In the genomic region with DNA sequence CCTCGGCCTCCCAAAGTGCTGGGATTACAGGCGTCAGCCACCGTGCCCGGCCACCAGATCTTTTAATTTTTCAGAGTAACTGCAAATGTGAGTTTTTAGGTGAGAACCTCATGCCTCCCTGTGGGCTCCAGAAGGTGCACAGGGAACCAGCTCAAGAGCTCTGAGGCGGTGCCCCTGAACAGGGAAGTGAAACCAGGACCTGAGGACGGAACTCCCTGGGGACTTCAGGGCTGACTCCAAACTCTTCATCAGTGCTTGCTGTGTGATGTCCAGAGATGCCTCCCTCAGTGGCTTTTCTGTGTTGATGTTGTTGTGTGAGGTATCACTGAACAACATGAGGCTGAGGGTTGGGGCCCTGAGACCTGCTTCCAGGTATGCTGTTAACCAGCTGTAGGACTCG, we compare ENCODE assay signal across 16 cellular contexts. TPM values are rescaled to one million over a fixed set of nuclear protein-coding genes. Genes with fewer than 3 reads are reported as not detected.
DNase-seq lines count a peak whose midpoint lies in the region; ATAC-seq and TF ChIP-seq lines count a peak whose summit lies in the region.
"Had no signal": no experiment of that assay in that cellular context is flagged by ENCODE, and none has a peak within 500 bp of the region (broad histone marks: within the 10 kb centered on the region; RNA-seq: fewer than 3 reads in every experiment).

No MANE protein-coding gene starts in this region.

- RAD21 ChIA-PET in HCT116 (lab: Charles Lee; ENCODE audit: low non-redundant PET in 1 of 2, low total read pairs in 2 of 2, uncharacterized antibody in 2 of 2, unreplicated experiment in 2 of 2), result no interaction called here

- H3K27ac ChIP-seq in HCT116 (ENCODE audit: low read depth, low read length) (no peak overlapping the region), right atrium auricular region (no peak overlapping the region)
- H3K27ac ChIP-seq: colonic mucosa, foreskin keratinocyte, neural progenitor cell had no signal

- DNase-seq in HCT116 (ENCODE audit: low read depth, low spot score) (no peak), NAMALWA (ENCODE audit: low spot score) (peak; percentile 84), pons (ENCODE audit: low spot score) (peak; percentile 17), right atrium auricular region (ENCODE audit: low spot score) (no peak), OCI-M2 (lab: John Stamatoyannopoulos, UW; ENCODE audit: unreplicated experiment) (no peak), AML-193 (lab: John Stamatoyannopoulos, UW) (no peak)
- DNase-seq: activated CD4-positive, alpha-beta memory T cell treated with anti-CD3 and anti-CD28 coated beads for 36 hours; colonic mucosa; foreskin keratinocyte; KBM-7; NCI-H345 had no signal

- H3K9me2 ChIP-seq in HCT116 (ENCODE audit: insufficient read depth), result no peaks in the 10 kb centered on the region

- BruUV-seq in HCT116 (replicated peaks; lab: Mats Ljungman, UMichigan), result no TSS peak

- intact Hi-C loops in HCT116 (cut with micrococcal nuclease), result no loop called here

- TF ChIP-seq POLR2A in HCT116 (IDR thresholded peaks at IDR 0.05; ENCODE audit: borderline replicate concordance, extremely low read depth, insufficient read depth, insufficient read length), result no peak

- H3K4me2 ChIP-seq in HCT116 (ENCODE audit: low read length), result no peak overlapping the region
- H3K4me2 ChIP-seq: neural progenitor cell, smooth muscle cell had no signal

- H3K36me3 ChIP-seq in HCT116 (ENCODE audit: control insufficient read depth in 1 of 2, insufficient read depth in 2 of 2, low read length in 2 of 2) (no peaks in the 10 kb centered on the region), right atrium auricular region (no peaks in the 10 kb centered on the region)
- H3K36me3 ChIP-seq: colonic mucosa, neural progenitor cell had no signal

- no peak for TF ChIP-seq RAD21 in HCT116 (IDR thresholded peaks at IDR 0.05; ENCODE audit: low read depth)

- H3K4me3 ChIP-seq in HCT116 (replicated peaks in 1 of 2; ENCODE audit: low read depth in 1 of 2, low read length in 2 of 2), result no peak overlapping the region
- H3K4me3 ChIP-seq in right atrium auricular region, result no peak overlapping the region
- H3K4me3 ChIP-seq: colonic mucosa, neural progenitor cell, smooth muscle cell had no signal

- no peaks in the 10 kb centered on the region for H3K4me1 ChIP-seq in HCT116 (ENCODE audit: control insufficient read depth in 1 of 2, insufficient read depth in 2 of 2, low read length in 2 of 2)
- H3K4me1 ChIP-seq in right atrium auricular region, result no peaks in the 10 kb centered on the region
- H3K4me1 ChIP-seq: colonic mucosa, foreskin keratinocyte, neural progenitor cell had no signal

- POLR2A ChIA-PET in HCT116 (lab: Charles Lee), result interaction anchor here (1.1 kb wide), 1 partner anchor 43 kb away, joined by 4 read pairs; the partner anchor contains the start of gene HERPUD1

- CTCF ChIA-PET in HCT116 (lab: Charles Lee), result no interaction called here

- no peak overlapping the region for H3K9ac ChIP-seq in HCT116 (ENCODE audit: low read length)
- H3K9ac ChIP-seq: neural progenitor cell had no signal

- H3K9me3 ChIP-seq in HCT116 (ENCODE audit: control insufficient read depth in 1 of 2, insufficient read depth in 1 of 2, low read depth in 1 of 2, low read length in 2 of 2) (no peaks in the 10 kb centered on the region), right atrium auricular region (no peaks in the 10 kb centered on the region)
- H3K9me3 ChIP-seq: colonic mucosa had no signal

- H3K27me3 ChIP-seq in HCT116 (ENCODE audit: insufficient read depth, low read length) (no peaks in the 10 kb centered on the region), right atrium auricular region (no peaks in the 10 kb centered on the region)
- H3K27me3 ChIP-seq: colonic mucosa, foreskin keratinocyte, neural progenitor cell had no signal

- H3K79me2 ChIP-seq in HCT116 (ENCODE audit: insufficient read depth, low read length), result no peaks in the 10 kb centered on the region

- H4K20me1 ChIP-seq in HCT116 (ENCODE audit: insufficient read depth), result no peaks in the 10 kb centered on the region

- peak; percentile 45 for ATAC-seq in GM18870 (IDR thresholded peaks at IDR 0.05; ENCODE audit: unreplicated experiment)
- 0 out of 2 replicates have a peak, but pooled peaks have one; percentile 23 for ATAC-seq in HCT116
- no peak for ATAC-seq in HG03521 (IDR thresholded peaks at IDR 0.05; ENCODE audit: unreplicated experiment)
- ATAC-seq: activated naive CD4-positive, alpha-beta T cell treated with anti-CD3 and anti-CD28 coated beads, Interleukin-2, amount 50 U/mL, for 72 hours had no signal

- no peak for TF ChIP-seq CTCF in HCT116 (IDR thresholded peaks at IDR 0.05 in 2 of 3, conservative IDR thresholded peaks at IDR 0.05 in 1 of 3; ENCODE audit: borderline replicate concordance in 1 of 3, insufficient read depth in 1 of 3, low read depth in 2 of 3, low read length in 2 of 3)
- no peak for TF ChIP-seq CTCF in right atrium auricular region (IDR thresholded peaks at IDR 0.05)

- no peak overlapping the region for H2AFZ ChIP-seq in HCT116 (ENCODE audit: low read depth, low read length, poor library complexity, severe bottlenecking)
- H2AFZ ChIP-seq: neural progenitor cell had no signal

TF ChIP-seq in HCT116, 20 proteins besides CTCF, POLR2A, EP300 and RAD21:
- no peak for TF ChIP-seq POLR2AphosphoS5 (IDR thresholded peaks at IDR 0.05; ENCODE audit: low read depth, low read length)
- TF ChIP-seq EGR1 (IDR thresholded peaks at IDR 0.05; ENCODE audit: low read depth), result no peak
- TF ChIP-seq TCF7L2 (IDR thresholded peaks at IDR 0.05; ENCODE audit: borderline replicate concordance, extremely low read depth, insufficient read depth, insufficient read length), result no peak
- no peak for TF ChIP-seq SP1 (IDR thresholded peaks at IDR 0.05; ENCODE audit: low read depth)
- no peak for TF ChIP-seq ELF1 (IDR thresholded peaks at IDR 0.05; ENCODE audit: borderline replicate concordance, low read depth)
- no peak for TF ChIP-seq SIN3A (IDR thresholded peaks at IDR 0.05; ENCODE audit: low read depth)
- TF ChIP-seq ATF3 (IDR thresholded peaks at IDR 0.05), result no peak
- no peak for TF ChIP-seq ZBTB33 (IDR thresholded peaks at IDR 0.05; ENCODE audit: extremely low read depth, insufficient replicate concordance, low read length)
- TF ChIP-seq, protein P1, sequence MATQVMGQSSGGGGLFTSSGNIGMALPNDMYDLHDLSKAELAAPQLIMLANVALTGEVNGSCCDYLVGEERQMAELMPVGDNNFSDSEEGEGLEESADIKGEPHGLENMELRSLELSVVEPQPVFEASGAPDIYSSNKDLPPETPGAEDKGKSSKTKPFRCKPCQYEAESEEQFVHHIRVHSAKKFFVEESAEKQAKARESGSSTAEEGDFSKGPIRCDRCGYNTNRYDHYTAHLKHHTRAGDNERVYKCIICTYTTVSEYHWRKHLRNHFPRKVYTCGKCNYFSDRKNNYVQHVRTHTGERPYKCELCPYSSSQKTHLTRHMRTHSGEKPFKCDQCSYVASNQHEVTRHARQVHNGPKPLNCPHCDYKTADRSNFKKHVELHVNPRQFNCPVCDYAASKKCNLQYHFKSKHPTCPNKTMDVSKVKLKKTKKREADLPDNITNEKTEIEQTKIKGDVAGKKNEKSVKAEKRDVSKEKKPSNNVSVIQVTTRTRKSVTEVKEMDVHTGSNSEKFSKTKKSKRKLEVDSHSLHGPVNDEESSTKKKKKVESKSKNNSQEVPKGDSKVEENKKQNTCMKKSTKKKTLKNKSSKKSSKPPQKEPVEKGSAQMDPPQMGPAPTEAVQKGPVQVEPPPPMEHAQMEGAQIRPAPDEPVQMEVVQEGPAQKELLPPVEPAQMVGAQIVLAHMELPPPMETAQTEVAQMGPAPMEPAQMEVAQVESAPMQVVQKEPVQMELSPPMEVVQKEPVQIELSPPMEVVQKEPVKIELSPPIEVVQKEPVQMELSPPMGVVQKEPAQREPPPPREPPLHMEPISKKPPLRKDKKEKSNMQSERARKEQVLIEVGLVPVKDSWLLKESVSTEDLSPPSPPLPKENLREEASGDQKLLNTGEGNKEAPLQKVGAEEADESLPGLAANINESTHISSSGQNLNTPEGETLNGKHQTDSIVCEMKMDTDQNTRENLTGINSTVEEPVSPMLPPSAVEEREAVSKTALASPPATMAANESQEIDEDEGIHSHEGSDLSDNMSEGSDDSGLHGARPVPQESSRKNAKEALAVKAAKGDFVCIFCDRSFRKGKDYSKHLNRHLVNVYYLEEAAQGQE (IDR thresholded peaks at IDR 0.05; ENCODE audit: low read depth), result no peak
- no peak for TF ChIP-seq JUND (IDR thresholded peaks at IDR 0.05)
- no peak for TF ChIP-seq CEBPB (IDR thresholded peaks at IDR 0.05; ENCODE audit: low read depth)
- no peak for TF ChIP-seq EZH2phosphoT487 (IDR thresholded peaks at IDR 0.05; ENCODE audit: borderline replicate concordance)
- TF ChIP-seq EZH2 (IDR thresholded peaks at IDR 0.05), result no peak

RNA-seq across cellular contexts. Expression of gene SLC12A3, which starts 23.8 kb away (rescaled TPM):
- total RNA-seq in HCT116 (2021; ENCODE audit: unreplicated experiment), result not detected
- 0.03 TPM in 1 of 2 replicates, not detected in the other for polyA plus RNA-seq in HCT116 (2012)
- total RNA-seq in right atrium auricular region, result not detected
- total RNA-seq: activated CD4-positive, alpha-beta memory T cell treated with anti-CD3 and anti-CD28 coated beads for 36 hours; activated naive CD4-positive, alpha-beta T cell treated with anti-CD3 and anti-CD28 coated beads, Interleukin-2, amount 50 U/mL, for 72 hours; colonic mucosa; foreskin keratinocyte; smooth muscle cell had no signal
- polyA plus RNA-seq: foreskin keratinocyte, smooth muscle cell had no signal

RNA-seq across cellular contexts. Expression of gene HERPUD1, which starts 43.1 kb away (rescaled TPM):
- total RNA-seq in HCT116 (2021; ENCODE audit: unreplicated experiment) (113 TPM), right atrium auricular region (100 to 1,000 TPM in 1 of 2 donors, 10 to 100 TPM in 1; 76.4 to 140 TPM)
- polyA plus RNA-seq in HCT116 (2012), result 120 and 132 TPM in 2 replicates

Comparison
In these comparisons a context has a peak if more than half of its experiments do, and no peak if none do; other contexts are left out.
1. DNase-seq: peak in NAMALWA (single experiment) and pons (single experiment); none in HCT116 (single experiment), right atrium auricular region (single experiment), OCI-M2 (single experiment) and AML-193 (0 of 2).